ENCODE assay signal across 8 cellular contexts in genomic region chr9:10366171-10366779, GRCh38.
A peak's percentile ranks its signal among the peaks of the same experiment; 100 is the strongest.
DNase-seq lines count a peak whose midpoint lies in the region; ATAC-seq and TF ChIP-seq lines count a peak whose summit lies in the region.

No MANE protein-coding gene starts in this region.

- TF ChIP-seq CTCF in C4-2B (conservative IDR thresholded peaks at IDR 0.05), result peak; percentile 85

- no peak overlapping the region for H3K4me3 ChIP-seq in mesendoderm (ENCODE audit: low read length)

- H3K27ac ChIP-seq in C4-2B, result no peak overlapping the region
- H3K27ac ChIP-seq in mesendoderm (ENCODE audit: low read depth, low read length), result no peak overlapping the region

- H3K36me3 Mint-ChIP-seq in activated naive CD4-positive, alpha-beta T cell treated with anti-CD3 and anti-CD28 coated beads, Interleukin-2, amount 50 U/mL, for 72 hours, result no peaks in the 10 kb centered on the region

- H2BK120ac ChIP-seq in mesendoderm (ENCODE audit: low read depth, low read length), result no peak overlapping the region

- WGBS in mesendoderm (ENCODE audit: extremely low coverage, insufficient coverage, low lambda C conversion rate), result no CpG with 5 or more reads among the region's 3 CpGs

- H4K5ac ChIP-seq in mesendoderm (ENCODE audit: low read length), result no peak overlapping the region

- H3K4ac ChIP-seq in mesendoderm (ENCODE audit: low read depth, low read length), result no peak overlapping the region

- no peaks in the 10 kb centered on the region for H3K79me1 ChIP-seq in mesendoderm (ENCODE audit: low read length)

- H3K18ac ChIP-seq in mesendoderm (ENCODE audit: low read length), result no peak overlapping the region

- peaks cover 3 to 10% of the 10 kb centered on the region in 2 donors for H3K9me3 Mint-ChIP-seq in activated naive CD4-positive, alpha-beta T cell treated with anti-CD3 and anti-CD28 coated beads, Interleukin-2, amount 50 U/mL, for 72 hours

- H3K27ac Mint-ChIP-seq in activated naive CD4-positive, alpha-beta T cell treated with anti-CD3 and anti-CD28 coated beads, Interleukin-2, amount 50 U/mL, for 72 hours, result no peak overlapping the region

- no peak overlapping the region for H4K8ac ChIP-seq in mesendoderm (ENCODE audit: low read depth, low read length)

- H2AK5ac ChIP-seq in mesendoderm (ENCODE audit: low read length), result no peak overlapping the region

- no peaks in the 10 kb centered on the region for H3K79me2 ChIP-seq in mesendoderm (ENCODE audit: control insufficient read depth, insufficient read depth, low read length)

- no peak overlapping the region for H3K23ac ChIP-seq in mesendoderm (ENCODE audit: low read length)

- no peaks in the 10 kb centered on the region for H3K36me3 ChIP-seq in mesendoderm (ENCODE audit: control insufficient read depth, insufficient read depth, low read length)

- no peaks in the 10 kb centered on the region for H3K27me3 ChIP-seq in mesendoderm (ENCODE audit: insufficient read depth, low read length, poor library complexity)

- DNase-seq in NCI-H446 treated with DMSO at 0.1 percent for 48 hours (lab: John Stamatoyannopoulos, UW), result peak; percentile 49
- peak; percentile 1 for DNase-seq in cerebellum (ENCODE audit: low spot score)
- DNase-seq in mesendoderm, result peak; percentile 54
- DNase-seq in activated naive CD4-positive, alpha-beta T cell treated with anti-CD3 and anti-CD28 coated beads, Interleukin-2, amount 50 U/mL, for 72 hours (ENCODE audit: low spot score in 2 of 2), result no peak
- no peak for DNase-seq in activated naive CD4-positive, alpha-beta T cell treated with anti-CD3 and anti-CD28 coated beads, Interleukin-2, amount 50 U/mL, for 16 hours

- no peak overlapping the region for H3K9ac ChIP-seq in mesendoderm (ENCODE audit: low read length)

- no peak overlapping the region for H2BK15ac ChIP-seq in mesendoderm (replicated peaks; ENCODE audit: low read depth)

- ATAC-seq in GM19025 (IDR thresholded peaks at IDR 0.05; ENCODE audit: low read depth, unreplicated experiment) (peak; percentile 66), HG03139 (IDR thresholded peaks at IDR 0.05; ENCODE audit: unreplicated experiment) (peak; percentile 82)
- ATAC-seq in activated naive CD4-positive, alpha-beta T cell treated with anti-CD3 and anti-CD28 coated beads, Interleukin-2, amount 50 U/mL, for 72 hours, result no peak

- H3K4me2 ChIP-seq in mesendoderm (ENCODE audit: low read length), result no peak overlapping the region

- no peak overlapping the region for H2BK5ac ChIP-seq in mesendoderm (ENCODE audit: low read length)

- H3K56ac ChIP-seq in mesendoderm (ENCODE audit: low read length), result no peak overlapping the region

- H3K4me1 ChIP-seq in mesendoderm (ENCODE audit: control insufficient read depth, low read depth, low read length), result no peaks in the 10 kb centered on the region

Comparison
In these comparisons a context has a peak if more than half of its experiments do, and no peak if none do; other contexts are left out.
1. ATAC-seq: peak in GM19025 (single experiment) and HG03139 (single experiment); none in activated naive CD4-positive, alpha-beta T cell treated with anti-CD3 and anti-CD28 coated beads, Interleukin-2, amount 50 U/mL, for 72 hours (0 of 2).
2. DNase-seq: peak in NCI-H446 treated with DMSO at 0.1 percent for 48 hours (single experiment), cerebellum (single experiment) and mesendoderm (single experiment); none in activated naive CD4-positive, alpha-beta T cell treated with anti-CD3 and anti-CD28 coated beads, Interleukin-2, amount 50 U/mL, for 72 hours (0 of 2) and activated naive CD4-positive, alpha-beta T cell treated with anti-CD3 and anti-CD28 coated beads, Interleukin-2, amount 50 U/mL, for 16 hours (single experiment).